In genomic region chr11:10272132-10272531, GRCh38 we compare ENCODE assay signal across 2 cellular contexts.
TF ChIP-seq lines count a peak whose summit lies in the region.

No MANE protein-coding gene starts in this region.

TF ChIP-seq in A549, 52 proteins besides CTCF, POLR2A, EP300 and RAD21:
- TF ChIP-seq SREBF2 (IDR thresholded peaks at IDR 0.05): no peak
- no peak for TF ChIP-seq RCOR1 (IDR thresholded peaks at IDR 0.05; ENCODE audit: low read depth, low read length)
- TF ChIP-seq FOXS1 (CRISPR knock-in tag; IDR thresholded peaks at IDR 0.05): no peak
- no peak for TF ChIP-seq HES2 (IDR thresholded peaks at IDR 0.05)
- no peak for TF ChIP-seq REST (IDR thresholded peaks at IDR 0.05)
- no peak for TF ChIP-seq RNF2 (IDR thresholded peaks at IDR 0.05; ENCODE audit: borderline replicate concordance, low read depth)
- no peak for TF ChIP-seq FOSL2 (IDR thresholded peaks at IDR 0.05)
- TF ChIP-seq FOSL2 (CRISPR knock-in tag; IDR thresholded peaks at IDR 0.05): no peak
- no peak for TF ChIP-seq NFE2L2 (conservative IDR thresholded peaks at IDR 0.05; ENCODE audit: low read length)
- no peak for TF ChIP-seq HOXB13 (CRISPR knock-in tag; IDR thresholded peaks at IDR 0.05; ENCODE audit: low read depth)
- TF ChIP-seq POLR2AphosphoS2 (conservative IDR thresholded peaks at IDR 0.05; ENCODE audit: low read length): no peak
- TF ChIP-seq MAFK (IDR thresholded peaks at IDR 0.05; ENCODE audit: partially characterized antibody): no peak
- no peak for TF ChIP-seq TP53 (CRISPR knock-in tag; IDR thresholded peaks at IDR 0.05)
- no peak for TF ChIP-seq E2F6 (IDR thresholded peaks at IDR 0.05; ENCODE audit: borderline replicate concordance, low read depth)
- no peak for TF ChIP-seq KDM5A (IDR thresholded peaks at IDR 0.05)
- no peak for TF ChIP-seq BHLHE40 (IDR thresholded peaks at IDR 0.05; ENCODE audit: low read depth, low read length)
- TF ChIP-seq CBX2 (IDR thresholded peaks at IDR 0.05; ENCODE audit: borderline replicate concordance, low read depth): no peak
TF ChIP-seq in A549: peak in this region for 0.

TF ChIP-seq in GM23338, 12 proteins besides CTCF, POLR2A, EP300 and RAD21:
- no peak for TF ChIP-seq STAT1 (IDR thresholded peaks at IDR 0.05; ENCODE audit: unreplicated experiment)
- TF ChIP-seq JUNB (IDR thresholded peaks at IDR 0.05; ENCODE audit: unreplicated experiment): no peak
- TF ChIP-seq ZNF114 (CRISPR knock-in tag; IDR thresholded peaks at IDR 0.05): no peak
- no peak for TF ChIP-seq EZH2 (IDR thresholded peaks at IDR 0.05; ENCODE audit: low read depth, unreplicated experiment)
- TF ChIP-seq REST (IDR thresholded peaks at IDR 0.05; ENCODE audit: unreplicated experiment): no peak
- no peak for TF ChIP-seq POLR2AphosphoS5 (IDR thresholded peaks at IDR 0.05; ENCODE audit: low read depth)
- TF ChIP-seq NANOG (IDR thresholded peaks at IDR 0.05; ENCODE audit: borderline replicate concordance): no peak
- no peak for TF ChIP-seq ETS1 (IDR thresholded peaks at IDR 0.05)
